ENCODE assay signal across 1 cellular context in genomic region chr20:61963885-61964674, GRCh38.
TF ChIP-seq lines count a peak whose summit lies in the region.

No MANE protein-coding gene starts in this region.

TF ChIP-seq in HepG2, 621 proteins besides CTCF, POLR2A, EP300 and RAD21 (continued from another document):
- TF ChIP-seq AHDC1 (CRISPR knock-in tag; IDR thresholded peaks at IDR 0.05; ENCODE audit: borderline replicate concordance) (no peak), ZNF350 (CRISPR knock-in tag; IDR thresholded peaks at IDR 0.05; ENCODE audit: borderline replicate concordance, low read depth) (0 out of 2 replicates have a peak, but pooled peaks have one; percentile 1), CREM (IDR thresholded peaks at IDR 0.05) (no peak), CREM (CRISPR knock-in tag; IDR thresholded peaks at IDR 0.05) (no peak), HNF4A (CRISPR knock-in tag; IDR thresholded peaks at IDR 0.05) (peak; percentile 67), NFKB2 (CRISPR knock-in tag; IDR thresholded peaks at IDR 0.05; ENCODE audit: borderline replicate concordance) (no peak), ZMYM3 (CRISPR knock-in tag; IDR thresholded peaks at IDR 0.05) (0 out of 2 replicates have a peak, but pooled peaks have one; percentile 29), ARNTL (CRISPR knock-in tag; IDR thresholded peaks at IDR 0.05) (no peak), ZNF556 (CRISPR knock-in tag; IDR thresholded peaks at IDR 0.05; ENCODE audit: borderline replicate concordance) (no peak), SRSF4 (IDR thresholded peaks at IDR 0.05; ENCODE audit: low read depth, low read length, poor library complexity, severe bottlenecking) (no peak), ZNF788 (CRISPR knock-in tag; IDR thresholded peaks at IDR 0.05; ENCODE audit: borderline replicate concordance) (0 out of 2 replicates have a peak, but pooled peaks have one; percentile 28), KLF9 (CRISPR knock-in tag; IDR thresholded peaks at IDR 0.05; ENCODE audit: low read depth) (no peak), EHMT2 (IDR thresholded peaks at IDR 0.05; ENCODE audit: borderline replicate concordance, low read depth, low read length) (0 out of 2 replicates have a peak, but pooled peaks have one; percentile 54)
- TF ChIP-seq, protein P1, sequence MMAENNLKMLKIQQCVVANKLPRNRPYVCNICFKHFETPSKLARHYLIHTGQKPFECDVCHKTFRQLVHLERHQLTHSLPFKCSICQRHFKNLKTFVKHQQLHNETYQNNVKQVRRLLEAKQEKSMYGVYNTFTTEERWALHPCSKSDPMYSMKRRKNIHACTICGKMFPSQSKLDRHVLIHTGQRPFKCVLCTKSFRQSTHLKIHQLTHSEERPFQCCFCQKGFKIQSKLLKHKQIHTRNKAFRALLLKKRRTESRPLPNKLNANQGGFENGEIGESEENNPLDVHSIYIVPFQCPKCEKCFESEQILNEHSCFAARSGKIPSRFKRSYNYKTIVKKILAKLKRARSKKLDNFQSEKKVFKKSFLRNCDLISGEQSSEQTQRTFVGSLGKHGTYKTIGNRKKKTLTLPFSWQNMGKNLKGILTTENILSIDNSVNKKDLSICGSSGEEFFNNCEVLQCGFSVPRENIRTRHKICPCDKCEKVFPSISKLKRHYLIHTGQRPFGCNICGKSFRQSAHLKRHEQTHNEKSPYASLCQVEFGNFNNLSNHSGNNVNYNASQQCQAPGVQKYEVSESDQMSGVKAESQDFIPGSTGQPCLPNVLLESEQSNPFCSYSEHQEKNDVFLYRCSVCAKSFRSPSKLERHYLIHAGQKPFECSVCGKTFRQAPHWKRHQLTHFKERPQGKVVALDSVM (CRISPR knock-in tag; IDR thresholded peaks at IDR 0.05) = peak; percentile 87
- TF ChIP-seq, protein P2, sequence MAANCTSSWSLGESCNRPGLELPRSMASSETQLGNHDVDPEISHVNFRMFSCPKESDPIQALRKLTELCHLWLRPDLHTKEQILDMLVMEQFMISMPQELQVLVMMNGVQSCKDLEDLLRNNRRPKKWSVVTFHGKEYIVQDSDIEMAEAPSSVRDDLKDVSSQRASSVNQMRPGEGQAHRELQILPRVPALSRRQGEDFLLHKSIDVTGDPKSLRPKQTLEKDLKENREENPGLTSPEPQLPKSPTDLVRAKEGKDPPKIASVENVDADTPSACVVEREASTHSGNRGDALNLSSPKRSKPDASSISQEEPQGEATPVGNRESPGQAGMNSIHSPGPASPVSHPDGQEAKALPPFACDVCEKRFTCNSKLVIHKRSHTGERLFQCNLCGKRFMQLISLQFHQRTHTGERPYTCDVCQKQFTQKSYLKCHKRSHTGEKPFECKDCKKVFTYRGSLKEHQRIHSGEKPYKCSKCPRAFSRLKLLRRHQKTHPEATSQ (CRISPR knock-in tag; IDR thresholded peaks at IDR 0.05; ENCODE audit: borderline replicate concordance) = peak; percentile 27; the same call in 1 of the 2 replicates
- TF ChIP-seq, protein P3, sequence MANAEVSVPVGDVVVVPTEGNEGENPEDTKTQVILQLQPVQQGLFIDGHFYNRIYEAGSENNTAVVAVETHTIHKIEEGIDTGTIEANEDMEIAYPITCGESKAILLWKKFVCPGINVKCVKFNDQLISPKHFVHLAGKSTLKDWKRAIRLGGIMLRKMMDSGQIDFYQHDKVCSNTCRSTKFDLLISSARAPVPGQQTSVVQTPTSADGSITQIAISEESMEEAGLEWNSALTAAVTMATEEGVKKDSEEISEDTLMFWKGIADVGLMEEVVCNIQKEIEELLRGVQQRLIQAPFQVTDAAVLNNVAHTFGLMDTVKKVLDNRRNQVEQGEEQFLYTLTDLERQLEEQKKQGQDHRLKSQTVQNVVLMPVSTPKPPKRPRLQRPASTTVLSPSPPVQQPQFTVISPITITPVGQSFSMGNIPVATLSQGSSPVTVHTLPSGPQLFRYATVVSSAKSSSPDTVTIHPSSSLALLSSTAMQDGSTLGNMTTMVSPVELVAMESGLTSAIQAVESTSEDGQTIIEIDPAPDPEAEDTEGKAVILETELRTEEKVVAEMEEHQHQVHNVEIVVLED (CRISPR knock-in tag; IDR thresholded peaks at IDR 0.05; ENCODE audit: borderline replicate concordance) = 0 out of 2 replicates have a peak, but pooled peaks have one; percentile 27
